Comparison of ENCODE assay signal across 22 cellular contexts in the genomic region with DNA sequence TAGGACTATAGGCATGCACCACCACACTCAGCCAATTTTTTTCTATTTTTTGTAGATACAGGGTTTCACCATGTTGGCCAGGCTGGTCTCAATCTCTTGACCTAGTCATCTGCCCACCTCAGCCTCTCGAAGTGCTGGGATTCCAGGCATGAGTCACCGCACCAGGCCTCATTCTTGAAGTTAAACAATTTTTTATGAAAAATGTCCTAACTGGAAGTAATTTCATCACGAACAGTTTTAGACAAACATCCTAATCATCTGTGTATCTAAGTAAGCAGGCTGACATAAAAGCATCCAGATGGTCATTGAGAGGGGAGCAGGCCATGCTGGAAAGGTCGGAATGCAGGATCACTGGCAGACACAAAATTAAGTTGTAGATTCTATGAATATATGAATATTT.
A peak's percentile ranks its signal among the peaks of the same experiment; 100 is the strongest.
DNase-seq lines count a peak whose midpoint lies in the region; TF ChIP-seq lines count a peak whose summit lies in the region.
"Had no signal": no experiment of that assay in that cellular context is flagged by ENCODE, and none has a peak within 500 bp of the region (broad histone marks: within the 10 kb centered on the region; RNA-seq: fewer than 3 reads in every experiment).

No MANE protein-coding gene starts in this region.

- H3K9me2 ChIP-seq in hepatocyte (replicated peaks; ENCODE audit: insufficient read depth) = no peaks in the 10 kb centered on the region

- intact Hi-C loops in activated naive CD4-positive, alpha-beta T cell treated with anti-CD3 and anti-CD28 coated beads for 36 hours (cut with micrococcal nuclease) = no loop called here
- intact Hi-C loops in left ventricle myocardium inferior (cut with micrococcal nuclease) = no loop called here

- 70% methylated on average over 4 of the region's 4 CpGs for WGBS in hepatocyte (ENCODE audit: low lambda C conversion rate, missing lambda C conversion rate)

- H2AFZ ChIP-seq in hepatocyte = no peak overlapping the region

- CTCF ChIA-PET in activated naive CD4-positive, alpha-beta T cell treated with anti-CD3 and anti-CD28 coated beads for 36 hours (lab: Charles Lee) = no interaction called here
- CTCF ChIA-PET in HEK293T (lab: Yijun Ruan, JAX) = no interaction called here

- no peaks in the 10 kb centered on the region for H3K4me1 Mint-ChIP-seq in activated naive CD4-positive, alpha-beta T cell treated with anti-CD3 and anti-CD28 coated beads for 36 hours (ENCODE audit: low read depth)

- no peak overlapping the region for H3K4me3 Mint-ChIP-seq in activated naive CD4-positive, alpha-beta T cell treated with anti-CD3 and anti-CD28 coated beads for 36 hours

- H3K9me3 Mint-ChIP-seq in activated naive CD4-positive, alpha-beta T cell treated with anti-CD3 and anti-CD28 coated beads for 36 hours = no peaks in the 10 kb centered on the region

- H3K36me3 Mint-ChIP-seq in activated naive CD4-positive, alpha-beta T cell treated with anti-CD3 and anti-CD28 coated beads for 36 hours (ENCODE audit: low read depth) = peaks cover 5% of the 10 kb centered on the region

- no peaks in the 10 kb centered on the region for H3K36me3 ChIP-seq in hepatocyte (replicated peaks; ENCODE audit: insufficient read depth, low read depth)
- H3K36me3 ChIP-seq in left ventricle myocardium inferior = peaks cover 44% of the 10 kb centered on the region
- H3K36me3 ChIP-seq: neutrophil had no signal

- H3K4me2 ChIP-seq in hepatocyte = no peak overlapping the region

- TF ChIP-seq CTCF in AG09319 (IDR thresholded peaks at IDR 0.05; ENCODE audit: low read depth, low read length) (no peak), choroid plexus epithelial cell (conservative IDR thresholded peaks at IDR 0.05; ENCODE audit: low read depth, low read length) (no peak), hepatocyte (IDR thresholded peaks at IDR 0.05; ENCODE audit: poor library complexity) (no peak), left ventricle myocardium inferior (IDR thresholded peaks at IDR 0.05; ENCODE audit: borderline replicate concordance) (no peak)

- H3K27ac Mint-ChIP-seq in activated naive CD4-positive, alpha-beta T cell treated with anti-CD3 and anti-CD28 coated beads for 36 hours = no peak overlapping the region

- no peaks in the 10 kb centered on the region for H3K27me3 Mint-ChIP-seq in activated naive CD4-positive, alpha-beta T cell treated with anti-CD3 and anti-CD28 coated beads for 36 hours (ENCODE audit: low read depth)

- H3K27ac ChIP-seq in hepatocyte (peak overlapping the region; percentile 62), left ventricle myocardium inferior (replicated peaks) (no peak overlapping the region)
- H3K27ac ChIP-seq: neutrophil, thoracic aorta had no signal

- H4K20me1 ChIP-seq in hepatocyte (ENCODE audit: insufficient read depth, poor library complexity, severe bottlenecking) = no peaks in the 10 kb centered on the region

- peaks cover 8% of the 10 kb centered on the region for H3K4me1 ChIP-seq in hepatocyte (ENCODE audit: insufficient read depth)
- H3K4me1 ChIP-seq in left ventricle myocardium inferior = peaks cover 4% of the 10 kb centered on the region

- H3K27me3 ChIP-seq in hepatocyte (no peaks in the 10 kb centered on the region), left ventricle myocardium inferior (ENCODE audit: low read depth) (no peaks in the 10 kb centered on the region)

- DNase-seq in AG09319 (ENCODE audit: extremely low read depth, low read depth) (peak; percentile 77), HS-5 (ENCODE audit: low read depth) (peak; percentile 48), choroid plexus epithelial cell (ENCODE audit: low read depth) (peak; percentile 92), hepatocyte (ENCODE audit: low spot score) (peak; percentile 42), middle frontal gyrus (ENCODE audit: extremely low spot score, low spot score) (no peak), left ventricle myocardium inferior (no peak), HEK293T (ENCODE audit: extremely low spot score) (no peak)
- no peak for DNase-seq in activated naive CD4-positive, alpha-beta T cell treated with anti-CD3 and anti-CD28 coated beads for 36 hours
- DNase-seq: activated CD4-positive, alpha-beta T cell treated with anti-CD3 and anti-CD28 coated beads, Interleukin-2, amount 50 U/mL, for 1 hour; activated CD8-positive, alpha-beta memory T cell treated with anti-CD3 and anti-CD28 coated beads, Interleukin-2, amount 50 U/mL, for 48 hours; AML-193; aorta; COR-L47; Karpas-422; left ventricle myocardium superior; NCI-H1105; NCI-H2107; NCI-H526 treated with DMSO at 0.1 percent for 48 hours; retina; SIG-M5 had no signal

- POLR2A ChIA-PET in HEK293T (lab: Yijun Ruan, JAX) = no interaction called here

- H3K79me2 ChIP-seq in hepatocyte = no peaks in the 10 kb centered on the region

- no peak overlapping the region for H3K4me3 ChIP-seq in choroid plexus epithelial cell (ENCODE audit: low read depth, low read length)
- H3K4me3 ChIP-seq in hepatocyte = no peak overlapping the region
- H3K4me3 ChIP-seq in left ventricle myocardium inferior = no peak overlapping the region
- H3K4me3 ChIP-seq: thoracic aorta had no signal

- H3K9me3 ChIP-seq in hepatocyte (ENCODE audit: low read depth) = no peaks in the 10 kb centered on the region
- H3K9me3 ChIP-seq in left ventricle myocardium inferior (replicated peaks) = no peaks in the 10 kb centered on the region
- H3K9me3 ChIP-seq: neutrophil, thoracic aorta had no signal

TF ChIP-seq in HEK293T, 16 proteins besides CTCF, POLR2A, EP300 and RAD21:
- TF ChIP-seq TARDBP (IDR thresholded peaks at IDR 0.05) = no peak
- no peak for TF ChIP-seq SUZ12 (IDR thresholded peaks at IDR 0.05)
- TF ChIP-seq HDGF (IDR thresholded peaks at IDR 0.05; ENCODE audit: borderline replicate concordance) = no peak
- no peak for TF ChIP-seq FOXA1 (IDR thresholded peaks at IDR 0.05)
- no peak for TF ChIP-seq BHLHE40 (IDR thresholded peaks at IDR 0.05; ENCODE audit: borderline replicate concordance)
- no peak for TF ChIP-seq L3MBTL2 (conservative IDR thresholded peaks at IDR 0.05)
- TF ChIP-seq LEF1 (IDR thresholded peaks at IDR 0.05; ENCODE audit: borderline replicate concordance) = no peak
- TF ChIP-seq SP1 (IDR thresholded peaks at IDR 0.05) = no peak
- no peak for TF ChIP-seq FOXK2 (IDR thresholded peaks at IDR 0.05)
- no peak for TF ChIP-seq ARNT (IDR thresholded peaks at IDR 0.05)
- no peak for TF ChIP-seq FOXM1 (IDR thresholded peaks at IDR 0.05; ENCODE audit: borderline replicate concordance)
- no peak for TF ChIP-seq NFRKB (IDR thresholded peaks at IDR 0.05)
- no peak for TF ChIP-seq PKNOX1 (IDR thresholded peaks at IDR 0.05)
- no peak for TF ChIP-seq ELF4 (IDR thresholded peaks at IDR 0.05)
- no peak for TF ChIP-seq ZNF384 (IDR thresholded peaks at IDR 0.05)
- TF ChIP-seq CTBP1 (IDR thresholded peaks at IDR 0.05; ENCODE audit: borderline replicate concordance) = no peak

Comparison
In these comparisons a context has a peak if more than half of its experiments do, and no peak if none do; other contexts are left out.
1. DNase-seq: peak in AG09319 (single experiment), HS-5 (single experiment), choroid plexus epithelial cell (single experiment) and hepatocyte (single experiment); none in middle frontal gyrus (single experiment), activated naive CD4-positive, alpha-beta T cell treated with anti-CD3 and anti-CD28 coated beads for 36 hours (single experiment), left ventricle myocardium inferior (single experiment) and HEK293T (single experiment).